Comparison of ENCODE assay signal across 9 cellular contexts in the genomic region with DNA sequence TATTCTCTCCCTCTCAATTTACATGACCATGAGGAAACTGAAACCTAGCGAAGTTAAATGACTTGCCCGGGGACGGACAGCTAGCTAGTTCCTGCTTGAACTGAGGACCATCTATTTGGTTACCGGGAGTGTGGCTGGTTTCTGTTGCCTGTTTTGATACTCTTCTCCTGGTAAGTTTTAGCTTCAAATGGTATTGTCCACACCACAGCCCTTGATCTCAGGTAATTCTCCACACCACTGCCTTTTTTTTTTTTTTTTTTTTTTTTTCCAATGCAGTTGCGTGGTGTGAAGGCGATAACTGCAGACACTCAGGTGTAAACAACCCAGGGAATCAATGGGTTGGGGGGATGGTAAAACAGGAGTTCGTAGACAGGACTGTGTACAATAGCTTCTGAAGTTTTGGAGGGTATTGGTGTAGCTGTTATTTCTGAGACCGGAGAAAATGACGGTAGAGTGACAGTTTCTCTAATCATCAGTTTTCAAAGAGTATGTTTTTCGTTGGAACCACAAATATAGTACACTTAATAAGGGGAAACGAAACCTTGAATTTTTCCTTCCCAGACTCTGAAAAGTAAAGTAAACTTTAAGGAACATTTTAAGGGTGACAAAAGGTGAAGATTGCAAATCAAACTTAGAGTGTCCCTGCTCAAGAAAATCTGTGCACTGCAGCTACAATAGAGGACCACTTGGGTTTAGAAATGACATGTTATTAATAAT.
DNase-seq lines count a peak whose midpoint lies in the region; ATAC-seq, FAIRE-seq and TF ChIP-seq lines count a peak whose summit lies in the region.
"Had no signal": no experiment of that assay in that cellular context is flagged by ENCODE, and none has a peak within 500 bp of the region (broad histone marks: within the 10 kb centered on the region; RNA-seq: fewer than 3 reads in every experiment).

No MANE protein-coding gene starts in this region.

- BruUV-seq in OCI-LY7 (replicated peaks; lab: Mats Ljungman, UMichigan) = TSS peak; percentile 68

- H2AFZ ChIP-seq in OCI-LY7 (ENCODE audit: low read length) = peak overlapping the region; percentile 2; the same call in 1 of the 2 replicates

- peak overlapping the region; percentile 89 for H3K27ac ChIP-seq in OCI-LY7 (ENCODE audit: low read depth, low read length, poor library complexity, severe bottlenecking)
- H3K27ac ChIP-seq: SK-N-MC had no signal

- no peak for FAIRE-seq in HTR-8/SVneo (lab: Jason Lieb, UNC)

- peaks cover 70% of the 10 kb centered on the region for H3K4me1 ChIP-seq in OCI-LY7 (ENCODE audit: insufficient read depth, low read length, poor library complexity, severe bottlenecking)

- peak overlapping the region; percentile 72 for H3K4me3 ChIP-seq in OCI-LY7 (ENCODE audit: low read depth, low read length, poor library complexity, severe bottlenecking)
- H3K4me3 ChIP-seq: SK-N-MC had no signal

- DNase-seq in activated CD4-positive, alpha-beta T cell treated with anti-CD3 and anti-CD28 coated beads, Interleukin-2, amount 10 ng/mL, durations not matched to agents 7 days and 5 days = no peak
- no peak for DNase-seq in activated CD4-positive, alpha-beta T cell treated with anti-CD3 and anti-CD28 coated beads for 48 hours
- peak; percentile 76 for DNase-seq in OCI-LY7 (ENCODE audit: low spot score)
- peak; percentile 26 for DNase-seq in left kidney (ENCODE audit: low read depth, low spot score)
- no peak for DNase-seq in foreskin melanocyte
- DNase-seq in HTR-8/SVneo (ENCODE audit: insufficient read length, low spot score) = no peak

- H3K27ac Mint-ChIP-seq in activated CD4-positive, alpha-beta T cell treated with anti-CD3 and anti-CD28 coated beads, Interleukin-2, amount 10 ng/mL, durations not matched to agents 7 days and 5 days = peak overlapping the region; percentile 64

- no peak for TF ChIP-seq CTCF in OCI-LY7 (conservative IDR thresholded peaks at IDR 0.05; ENCODE audit: low read length)

- peaks cover 65% of the 10 kb centered on the region for H3K79me2 ChIP-seq in OCI-LY7 (ENCODE audit: insufficient read depth, low read depth, low read length)

- H3K9me3 ChIP-seq in OCI-LY7 (ENCODE audit: low read length) = peaks cover 5% of the 10 kb centered on the region; the same call in 1 of the 2 replicates

- CTCF ChIA-PET in activated CD4-positive, alpha-beta T cell treated with anti-CD3 and anti-CD28 coated beads, Interleukin-2, amount 10 ng/mL, durations not matched to agents 7 days and 5 days (lab: Charles Lee) = interaction anchor here (1.1 kb wide), 1 partner anchor 10 kb away, joined by 5 read pairs; no protein-coding TSS in a partner anchor
- CTCF ChIA-PET in OCI-LY7 (lab: Charles Lee; ENCODE audit: unreplicated experiment) = interaction anchor here (1.0 kb wide), 1 partner anchor 75 kb away, joined by 5 read pairs; no protein-coding TSS in a partner anchor

- intact Hi-C loops in OCI-LY7 (cut with micrococcal nuclease; ENCODE audit: unreplicated experiment) = loop anchor here (2.0 to 5.0 kb wide), 6 partner anchors 60 to 597 kb away; no protein-coding TSS in a partner anchor

- peak overlapping the region; percentile 97 for H3K4me2 ChIP-seq in OCI-LY7 (ENCODE audit: low read length)

- POLR2A ChIA-PET in activated CD4-positive, alpha-beta T cell treated with anti-CD3 and anti-CD28 coated beads, Interleukin-2, amount 10 ng/mL, durations not matched to agents 7 days and 5 days (lab: Charles Lee) = no interaction called here
- POLR2A ChIA-PET in OCI-LY7 (lab: Charles Lee) = interaction anchor here (0.6 to 4.1 kb wide), 28 partner anchors 8 to 1311 kb away, joined by 3 to 23 read pairs (median 4); a partner anchor contains a TSS

- ATAC-seq in HG02678 (IDR thresholded peaks at IDR 0.05; ENCODE audit: unreplicated experiment) = peak; percentile 80
- ATAC-seq in HG03025 (IDR thresholded peaks at IDR 0.05; ENCODE audit: low FRiP score, unreplicated experiment) = no peak

- H3K36me3 Mint-ChIP-seq in activated CD4-positive, alpha-beta T cell treated with anti-CD3 and anti-CD28 coated beads, Interleukin-2, amount 10 ng/mL, durations not matched to agents 7 days and 5 days (ENCODE audit: low read depth) = peaks cover under 1% of the 10 kb centered on the region

- no peaks in the 10 kb centered on the region for H3K9me2 ChIP-seq in OCI-LY7 (ENCODE audit: insufficient read depth, low read length)

- no peaks in the 10 kb centered on the region for H3K27me3 Mint-ChIP-seq in activated CD4-positive, alpha-beta T cell treated with anti-CD3 and anti-CD28 coated beads, Interleukin-2, amount 10 ng/mL, durations not matched to agents 7 days and 5 days

- peak overlapping the region; percentile 61 for H3K4me3 Mint-ChIP-seq in activated CD4-positive, alpha-beta T cell treated with anti-CD3 and anti-CD28 coated beads, Interleukin-2, amount 10 ng/mL, durations not matched to agents 7 days and 5 days

- H4K20me1 ChIP-seq in OCI-LY7 (ENCODE audit: insufficient read depth, low read length) = no peaks in the 10 kb centered on the region

- H3K36me3 ChIP-seq in OCI-LY7 (ENCODE audit: insufficient read depth, low read length) = peaks cover 26% of the 10 kb centered on the region

- peaks cover 16% of the 10 kb centered on the region for H3K4me1 Mint-ChIP-seq in activated CD4-positive, alpha-beta T cell treated with anti-CD3 and anti-CD28 coated beads, Interleukin-2, amount 10 ng/mL, durations not matched to agents 7 days and 5 days

- peaks cover 3% of the 10 kb centered on the region for H3K9me3 Mint-ChIP-seq in activated CD4-positive, alpha-beta T cell treated with anti-CD3 and anti-CD28 coated beads, Interleukin-2, amount 10 ng/mL, durations not matched to agents 7 days and 5 days

Comparison
In these comparisons a context has a peak if more than half of its experiments do, and no peak if none do; other contexts are left out.
1. DNase-seq: peak in OCI-LY7 (single experiment) and left kidney (single experiment); none in activated CD4-positive, alpha-beta T cell treated with anti-CD3 and anti-CD28 coated beads, Interleukin-2, amount 10 ng/mL, durations not matched to agents 7 days and 5 days (single experiment), activated CD4-positive, alpha-beta T cell treated with anti-CD3 and anti-CD28 coated beads for 48 hours (single experiment), foreskin melanocyte (single experiment) and HTR-8/SVneo (single experiment).